In genomic region chr20:61048292-61048691, GRCh38 we compare ENCODE assay signal across 3 cellular contexts.
"Had no signal": no experiment of that assay in that cellular context is flagged by ENCODE, and none has a peak within 500 bp of the region (broad histone marks: within the 10 kb centered on the region; RNA-seq: fewer than 3 reads in every experiment).

No MANE protein-coding gene starts in this region.

- ATAC-seq: GM12878 had no signal

- H3K4me3 ChIP-seq: GM12878 had no signal

- DNase-seq: GDM1, GF-D8 had no signal
